35 cellular contexts compared by ENCODE assay signal in genomic region chr3:122013448-122013925, GRCh38. TPM values are rescaled to one million over a fixed set of nuclear protein-coding genes. Genes with fewer than 3 reads are reported as not detected.
A peak's percentile ranks its signal among the peaks of the same experiment; 100 is the strongest.
DNase-seq lines count a peak whose midpoint lies in the region; ATAC-seq, FAIRE-seq and TF ChIP-seq lines count a peak whose summit lies in the region.
"Had no signal": no experiment of that assay in that cellular context is flagged by ENCODE, and none has a peak within 500 bp of the region (broad histone marks: within the 10 kb centered on the region; RNA-seq: fewer than 3 reads in every experiment).

No MANE protein-coding gene starts in this region.

- CTCF ChIA-PET in mammary epithelial cell (lab: Charles Lee; ENCODE audit: low non-redundant PET) (no interaction called here), WTC11 (lab: Charles Lee) (interaction anchor here (2.3 kb wide), 1 partner anchor 18 kb away, joined by 9 read pairs; no protein-coding TSS in a partner anchor)

- TF ChIP-seq POLR2A in breast epithelium (IDR thresholded peaks at IDR 0.05) (no peak), esophagus muscularis mucosa (IDR thresholded peaks at IDR 0.05; ENCODE audit: low read depth) (no peak)

- no peaks in the 10 kb centered on the region for H3K9me3 Mint-ChIP-seq in WTC11
- H3K9me3 Mint-ChIP-seq: H9, natural killer cell had no signal

- no TSS peak for BruUV-seq in mammary epithelial cell (replicated peaks; lab: Mats Ljungman, UMichigan)

- H3K9me3 ChIP-seq in mammary epithelial cell (replicated peaks; ENCODE audit: insufficient read depth, low read length) (no peaks in the 10 kb centered on the region), breast epithelium (no peaks in the 10 kb centered on the region), esophagus muscularis mucosa (no peaks in the 10 kb centered on the region), small intestine (ENCODE audit: control insufficient read depth, low read depth) (no peaks in the 10 kb centered on the region)
- H3K9me3 ChIP-seq: Peyer's patch, SJCRH30, tibial artery had no signal

- H4K20me1 ChIP-seq in mammary epithelial cell (ENCODE audit: insufficient read depth, low read length), result no peaks in the 10 kb centered on the region

- H3K36me3 Mint-ChIP-seq in WTC11, result no peaks in the 10 kb centered on the region
- H3K36me3 Mint-ChIP-seq: natural killer cell had no signal

- no peaks in the 10 kb centered on the region for H3K36me3 ChIP-seq in mammary epithelial cell (ENCODE audit: insufficient read depth, low read length)
- H3K36me3 ChIP-seq in breast epithelium, result no peaks in the 10 kb centered on the region
- H3K36me3 ChIP-seq in esophagus muscularis mucosa, result no peaks in the 10 kb centered on the region
- no peaks in the 10 kb centered on the region for H3K36me3 ChIP-seq in small intestine (ENCODE audit: control insufficient read depth in 2 of 2, insufficient read depth in 2 of 2, low read length in 2 of 2)
- H3K36me3 ChIP-seq: brain microvascular endothelial cell, Peyer's patch, SJCRH30, tibial artery had no signal

- intact Hi-C loops in mammary epithelial cell (cut with micrococcal nuclease) (no loop called here), breast epithelium (cut with DNase I; ENCODE audit: low total_unique reads) (no loop called here), esophagus muscularis mucosa (cut with DNase I) (no loop called here)

- TF ChIP-seq CTCF in mammary epithelial cell (conservative IDR thresholded peaks at IDR 0.05 in 1 of 2, IDR thresholded peaks at IDR 0.05 in 1 of 2; ENCODE audit: extremely low read depth in 1 of 2, insufficient read depth in 1 of 2, low read depth in 1 of 2, low read length in 2 of 2) (peak in 1 of 2 donors; percentile 3), breast epithelium (IDR thresholded peaks at IDR 0.05) (no peak), WTC11 (IDR thresholded peaks at IDR 0.05) (no peak), esophagus muscularis mucosa (IDR thresholded peaks at IDR 0.05) (no peak)

- POLR2A ChIA-PET in WTC11 (lab: Charles Lee), result interaction anchor here (0.5 kb wide), 1 partner anchor 12 kb away, joined by 3 read pairs; no protein-coding TSS in a partner anchor

- peaks cover 20% of the 10 kb centered on the region for H3K4me1 Mint-ChIP-seq in WTC11
- H3K4me1 Mint-ChIP-seq: CD14-positive monocyte, natural killer cell had no signal

- H3K4me2 ChIP-seq in mammary epithelial cell (ENCODE audit: insufficient read depth, low read depth, low read length), result no peak overlapping the region

- FAIRE-seq in small intestine (lab: Jason Lieb, UNC), result no peak
- FAIRE-seq: A204.1, colon had no signal

- no peaks in the 10 kb centered on the region for H3K27me3 ChIP-seq in mammary epithelial cell (ENCODE audit: insufficient read depth, low read length)
- H3K27me3 ChIP-seq in breast epithelium, result no peaks in the 10 kb centered on the region
- H3K27me3 ChIP-seq in esophagus muscularis mucosa, result no peaks in the 10 kb centered on the region
- H3K27me3 ChIP-seq in small intestine (ENCODE audit: control insufficient read depth in 2 of 2, insufficient read depth in 2 of 2, low read length in 2 of 2), result no peaks in the 10 kb centered on the region
- H3K27me3 ChIP-seq: brain microvascular endothelial cell, Peyer's patch, SJCRH30, tibial artery had no signal

- H3K27me3 Mint-ChIP-seq in WTC11 (ENCODE audit: low read depth), result no peaks in the 10 kb centered on the region

- peak; percentile 47 for ATAC-seq in WTC11
- ATAC-seq: activated CD4-positive, CD25-positive, alpha-beta regulatory T cell treated with anti-CD3 and anti-CD28 coated beads, Interleukin-2, amount 50 U/mL, for 24 hours; natural killer cell had no signal

- H3K27ac Mint-ChIP-seq in WTC11, result 0 out of 2 replicates have a peak overlapping the region, but pooled peaks have one; percentile 5
- H3K27ac Mint-ChIP-seq: H9, natural killer cell had no signal

- no peak for DNase-seq in mammary epithelial cell
- no peak for DNase-seq in breast epithelium (ENCODE audit: low spot score in 2 of 2)
- no peak for DNase-seq in WTC11 (ENCODE audit: low spot score)
- DNase-seq in esophagus muscularis mucosa (ENCODE audit: extremely low spot score), result peak; percentile 82
- peak; percentile 48 for DNase-seq in small intestine
- no peak for DNase-seq in UCSD-AML1 (lab: John Stamatoyannopoulos, UW; ENCODE audit: unreplicated experiment)
- no peak for DNase-seq in SHP77 (lab: John Stamatoyannopoulos, UW)
- DNase-seq in RPMI8226, result no peak
- DNase-seq: activated CD4-positive, alpha-beta T cell treated with anti-CD3 and anti-CD28 coated beads, Interleukin-2, amount 50 U/mL, for 48 hours; activated naive CD4-positive, alpha-beta T cell treated with Interleukin-2 at 50 U/mL for 16 hours; brain microvascular endothelial cell; effector CD8-positive, alpha-beta T cell; foreskin fibroblast; H9; head of caudate nucleus; islet precursor cell; Karpas-422; natural killer cell; NCI-H1417; NCI-H2029; NCI-H2227 treated with DMSO at 0.1 percent for 48 hours; NCI-H526; NK-92 treated with Interleukin-12 subunit alpha and Interleukin-12 subunit beta, amount 100 ng/mL, for 24 hours; nucleus accumbens; Peyer's patch; SJCRH30; stimulated activated CD4-positive, alpha-beta T cell treated with anti-CD3 and anti-CD28 coated beads, Interleukin-4, amount 100 ng/mL, for 24 hours; T1000; tibial artery had no signal

- no peak overlapping the region for H3K4me3 Mint-ChIP-seq in WTC11
- H3K4me3 Mint-ChIP-seq: CD14-positive monocyte, H9, natural killer cell had no signal

- H3K4me3 ChIP-seq in mammary epithelial cell (replicated peaks in 1 of 3; ENCODE audit: insufficient read depth in 1 of 3, low read depth in 2 of 3, low read length in 3 of 3), result no peak overlapping the region
- H3K4me3 ChIP-seq in breast epithelium, result no peak overlapping the region
- no peak overlapping the region for H3K4me3 ChIP-seq in esophagus muscularis mucosa
- no peak overlapping the region for H3K4me3 ChIP-seq in small intestine (ENCODE audit: low read depth in 1 of 2, low read length in 2 of 2)
- H3K4me3 ChIP-seq: Peyer's patch, SJCRH30, tibial artery had no signal

- H2AFZ ChIP-seq in mammary epithelial cell (ENCODE audit: low read depth, low read length), result peak overlapping the region; percentile 65

- 75% methylated on average over 5 of the region's 5 CpGs for WGBS in mammary epithelial cell (ENCODE audit: low coverage, missing lambda C conversion rate)
- 67% methylated on average over 5 of the region's 5 CpGs for WGBS in esophagus muscularis mucosa
- WGBS in small intestine, 3 donors, result 22 to 54% (median 35%) methylated on average over 5 of the region's 5 CpGs

- H3K4me1 ChIP-seq in mammary epithelial cell (ENCODE audit: insufficient read depth, low read length) (peaks cover 5% of the 10 kb centered on the region), breast epithelium (no peaks in the 10 kb centered on the region), esophagus muscularis mucosa (no peaks in the 10 kb centered on the region), small intestine (ENCODE audit: control insufficient read depth in 2 of 2, insufficient read depth in 1 of 2, low read depth in 1 of 2, low read length in 1 of 2) (no peaks in the 10 kb centered on the region)
- H3K4me1 ChIP-seq: Peyer's patch, SJCRH30, tibial artery had no signal

- in situ Hi-C loops in mammary epithelial cell (cut with MboI; ENCODE audit: low sequenced_read_pairs in 2 of 2), result no loop called here

- H3K27ac ChIP-seq in mammary epithelial cell (ENCODE audit: insufficient read depth, low read depth, low read length) (no peak overlapping the region), breast epithelium (no peak overlapping the region), esophagus muscularis mucosa (replicated peaks in 1 of 4) (no peak overlapping the region), small intestine (ENCODE audit: low read depth in 1 of 2, low read length in 1 of 2) (no peak overlapping the region)
- H3K27ac ChIP-seq: brain microvascular endothelial cell, HL-60, Peyer's patch, SJCRH30, tibial artery had no signal

- no peak overlapping the region for H3K9ac ChIP-seq in mammary epithelial cell (ENCODE audit: insufficient read depth, low read length)

- dilution Hi-C loops in mammary epithelial cell (cut with HindIII; ENCODE audit: low sequenced_read_pairs), result no loop called here

- TF ChIP-seq EP300 in esophagus muscularis mucosa (IDR thresholded peaks at IDR 0.05), result no peak

- H3K79me2 ChIP-seq in mammary epithelial cell (ENCODE audit: insufficient read depth, low read length), result no peaks in the 10 kb centered on the region

TF ChIP-seq in WTC11, 78 proteins besides CTCF, POLR2A, EP300 and RAD21 (continues in another document):
- TF ChIP-seq NR1H2 (CRISPR knock-in tag; IDR thresholded peaks at IDR 0.05) (no peak), USF2 (CRISPR knock-in tag; IDR thresholded peaks at IDR 0.05) (no peak), ZNF317 (CRISPR knock-in tag; IDR thresholded peaks at IDR 0.05; ENCODE audit: borderline replicate concordance, low read depth) (no peak), NFE2L1 (CRISPR knock-in tag; IDR thresholded peaks at IDR 0.05) (no peak), ZNF423 (CRISPR knock-in tag; IDR thresholded peaks at IDR 0.05) (no peak)

RNA-seq across cellular contexts. Expression of gene ILDR1, which starts 8.6 kb away (rescaled TPM):
- total RNA-seq in mammary epithelial cell, result 1 to 10 TPM in 1 of 2 donors, under 1 TPM in 1; 0.21 to 1.2 TPM
- polyA plus RNA-seq in mammary epithelial cell, result 0.20 TPM
- polyA minus RNA-seq in mammary epithelial cell, result 6.5 TPM
- total RNA-seq in breast epithelium, result 1 to 10 TPM in 2 of 3 donors, not detected in 1; 3.3 to 5.9 TPM
- total RNA-seq in WTC11 (2021), result 2.3 to 3.4 TPM (median 2.8 TPM) in 3 replicates
- under 1 TPM in 1 of 4 donors, not detected in 3; 0.63 TPM for total RNA-seq in esophagus muscularis mucosa
- polyA plus RNA-seq in small intestine, result 1 to 10 TPM in 1 of 3 donors, under 1 TPM in 2; 0.22 to 4.8 (median 0.81) TPM
- total RNA-seq: pulmonary artery endothelial cell, SJCRH30 had no signal

RNA-seq across cellular contexts. Expression of gene CD86, which starts 41.7 kb away (rescaled TPM):
- 1 to 10 TPM in 1 of 2 donors, under 1 TPM in 1; 0.17 to 9.6 TPM for total RNA-seq in mammary epithelial cell
- polyA plus RNA-seq in mammary epithelial cell, result 4.2 TPM
- 4.3 TPM for polyA minus RNA-seq in mammary epithelial cell
- total RNA-seq in breast epithelium, result 10 to 100 TPM in 1 of 3 donors, 1 to 10 TPM in 2; 7.3 to 12.6 (median 7.5) TPM
- 0.25 to 0.61 TPM (median 0.30 TPM) in 3 replicates for total RNA-seq in WTC11 (2021)
- total RNA-seq in esophagus muscularis mucosa, result 1 to 10 TPM; 1.8 to 7.5 (median 4.2) TPM
- polyA plus RNA-seq in small intestine, result 1 to 10 TPM in 2 of 3 donors, under 1 TPM in 1; 0.89 to 2.4 (median 1.9) TPM
- total RNA-seq: H9, pulmonary artery endothelial cell, SJCRH30 had no signal

Comparison
In these comparisons a context has a peak if more than half of its experiments do, and no peak if none do; other contexts are left out.
1. DNase-seq: peak in esophagus muscularis mucosa (single experiment) and small intestine (single experiment); none in mammary epithelial cell (single experiment), breast epithelium (0 of 2), WTC11 (single experiment), UCSD-AML1 (single experiment), SHP77 (0 of 2) and RPMI8226 (single experiment).